ENCODE assay signal across 22 cellular contexts in the genomic region with DNA sequence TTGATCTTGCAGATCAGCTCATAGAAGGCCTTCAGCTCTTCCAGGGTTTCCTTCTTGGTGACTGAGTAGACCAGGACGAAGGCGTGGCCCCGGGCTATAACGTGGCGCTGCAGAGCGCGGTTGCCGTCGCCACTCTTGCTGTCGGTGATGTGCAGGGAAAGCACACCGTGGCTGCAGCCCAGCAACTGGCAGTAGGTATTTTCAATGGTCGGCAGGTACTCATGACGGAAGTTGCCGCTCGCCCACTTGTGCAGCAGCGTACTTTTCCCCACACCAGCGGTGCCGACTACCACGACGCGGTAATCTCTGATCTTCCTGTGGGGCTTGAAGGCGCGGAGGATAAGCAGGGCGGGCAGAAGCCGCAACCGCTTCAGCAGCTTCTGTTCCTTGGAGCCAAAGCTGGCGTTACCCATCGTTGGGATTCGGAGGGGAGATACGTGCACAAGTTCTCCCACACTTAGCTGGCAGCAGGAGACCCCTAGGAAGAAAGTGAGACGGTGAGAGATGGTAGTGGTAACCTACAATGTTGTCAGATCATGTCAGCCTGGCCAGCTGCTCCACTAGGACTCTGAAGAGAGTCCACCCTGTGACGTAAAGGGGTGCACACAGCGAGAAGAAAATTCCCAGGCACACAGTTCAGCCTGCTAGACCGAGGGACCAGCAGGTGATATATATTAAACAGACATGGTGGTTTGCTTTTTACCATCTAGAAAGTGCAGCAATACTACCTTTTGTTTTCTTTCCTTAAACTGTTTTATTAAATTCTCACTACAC. TPM values are rescaled to one million over a fixed set of nuclear protein-coding genes. Genes with fewer than 3 reads are reported as not detected.
DNase-seq lines count a peak whose midpoint lies in the region; ATAC-seq and TF ChIP-seq lines count a peak whose summit lies in the region.
"Had no signal": no experiment of that assay in that cellular context is flagged by ENCODE, and none has a peak within 500 bp of the region (broad histone marks: within the 10 kb centered on the region; RNA-seq: fewer than 3 reads in every experiment).

No MANE protein-coding gene starts in this region.

- H3K27ac Mint-ChIP-seq in chondrocyte (ENCODE audit: unreplicated experiment), result no peak overlapping the region
- H3K27ac Mint-ChIP-seq in naive thymus-derived CD4-positive, alpha-beta T cell, result no peak overlapping the region
- no peak overlapping the region for H3K27ac Mint-ChIP-seq in activated CD8-positive, alpha-beta memory T cell treated with anti-CD3 and anti-CD28 coated beads, Interleukin-2, amount 10 ng/mL, durations not matched to agents 7 days and 5 days
- H3K27ac Mint-ChIP-seq in GM23338, result no peak overlapping the region; the same call in 1 of the 2 replicates
- H3K27ac Mint-ChIP-seq: CD4-positive, CD25-positive, alpha-beta regulatory T cell; neural progenitor cell had no signal

- DNase-seq in NT2/D1 (ENCODE audit: low read depth, low spot score), result no peak
- DNase-seq in chondrocyte (ENCODE audit: low spot score), result peak; percentile 81
- peak; percentile 43 for DNase-seq in retina
- DNase-seq in naive thymus-derived CD4-positive, alpha-beta T cell, result no peak
- DNase-seq in left ventricle myocardium inferior, result no peak
- DNase-seq in activated CD8-positive, alpha-beta memory T cell treated with anti-CD3 and anti-CD28 coated beads, Interleukin-2, amount 10 ng/mL, durations not matched to agents 7 days and 5 days, result no peak
- DNase-seq in GM23338 (ENCODE audit: low spot score), result no peak
- DNase-seq: activated CD4-positive, alpha-beta T cell treated with anti-CD3 and anti-CD28 coated beads for 48 hours; CD4-positive, CD25-positive, alpha-beta regulatory T cell; HCEC 1CT; heart right ventricle; MV-4-11; NCI-H1694; NCI-H748 treated with DMSO at 0.1 percent for 48 hours; psoas muscle; SIG-M5; stimulated activated CD4-positive, alpha-beta T cell treated with anti-CD3 and anti-CD28 coated beads, Interleukin-4, amount 100 ng/mL, for 1 hour had no signal

- H3K4me3 Mint-ChIP-seq in chondrocyte (ENCODE audit: unreplicated experiment) (no peak overlapping the region), GM23338 (no peak overlapping the region)
- peak overlapping the region in 3 of 10 donors; percentile 23 to 53 (median 31) for H3K4me3 Mint-ChIP-seq in naive thymus-derived CD4-positive, alpha-beta T cell
- H3K4me3 Mint-ChIP-seq in activated CD8-positive, alpha-beta memory T cell treated with anti-CD3 and anti-CD28 coated beads, Interleukin-2, amount 10 ng/mL, durations not matched to agents 7 days and 5 days, result no peak overlapping the region
- H3K4me3 Mint-ChIP-seq: CD4-positive, CD25-positive, alpha-beta regulatory T cell; neural progenitor cell had no signal

- H3K9me3 ChIP-seq in NT2/D1 (ENCODE audit: insufficient read depth, low read length), result no peaks in the 10 kb centered on the region; the same call in 1 of the 2 replicates
- H3K9me3 ChIP-seq in naive thymus-derived CD4-positive, alpha-beta T cell (ENCODE audit: control insufficient read depth in 2 of 3, low read length in 3 of 3), result no peaks in the 10 kb centered on the region
- H3K9me3 ChIP-seq in left ventricle myocardium inferior (replicated peaks), result no peaks in the 10 kb centered on the region
- H3K9me3 ChIP-seq: psoas muscle had no signal

- H3K27me3 ChIP-seq in NT2/D1 (ENCODE audit: insufficient read depth, insufficient read length) (peaks cover 57% of the 10 kb centered on the region), left ventricle myocardium inferior (ENCODE audit: low read depth) (no peaks in the 10 kb centered on the region), GM23338 (ENCODE audit: insufficient read depth) (peaks cover 32% of the 10 kb centered on the region)
- H3K27me3 ChIP-seq in naive thymus-derived CD4-positive, alpha-beta T cell (ENCODE audit: control insufficient read depth in 2 of 2, insufficient read depth in 2 of 2, low read length in 2 of 2), result no peaks in the 10 kb centered on the region

- H3K9me3 Mint-ChIP-seq in chondrocyte (ENCODE audit: low read depth), result no peaks in the 10 kb centered on the region
- peaks cover 0 to 6% (median 2%) of the 10 kb centered on the region in 11 donors for H3K9me3 Mint-ChIP-seq in naive thymus-derived CD4-positive, alpha-beta T cell
- no peaks in the 10 kb centered on the region for H3K9me3 Mint-ChIP-seq in activated CD8-positive, alpha-beta memory T cell treated with anti-CD3 and anti-CD28 coated beads, Interleukin-2, amount 10 ng/mL, durations not matched to agents 7 days and 5 days (ENCODE audit: low read depth)
- no peaks in the 10 kb centered on the region for H3K9me3 Mint-ChIP-seq in GM23338
- H3K9me3 Mint-ChIP-seq: neural progenitor cell had no signal

- CTCF ChIA-PET in naive thymus-derived CD4-positive, alpha-beta T cell (lab: Charles Lee), result no interaction called here
- CTCF ChIA-PET in activated CD8-positive, alpha-beta memory T cell treated with anti-CD3 and anti-CD28 coated beads, Interleukin-2, amount 10 ng/mL, durations not matched to agents 7 days and 5 days (lab: Charles Lee), result no interaction called here

- no peak overlapping the region for H3K27ac ChIP-seq in naive thymus-derived CD4-positive, alpha-beta T cell (ENCODE audit: low read depth, low read length)
- H3K27ac ChIP-seq in left ventricle myocardium inferior (replicated peaks) (no peak overlapping the region), GM23338 (ENCODE audit: low read depth) (no peak overlapping the region)
- H3K27ac ChIP-seq: heart right ventricle, KMS-11, neural progenitor cell, psoas muscle had no signal

- ATAC-seq in HG02884 (IDR thresholded peaks at IDR 0.05; ENCODE audit: unreplicated experiment) (peak; percentile 15), GM23338 (no peak)
- ATAC-seq in naive thymus-derived CD4-positive, alpha-beta T cell, result no peak
- ATAC-seq in activated CD8-positive, alpha-beta memory T cell treated with anti-CD3 and anti-CD28 coated beads, Interleukin-2, amount 10 ng/mL, durations not matched to agents 7 days and 5 days, result no peak
- ATAC-seq: heart right ventricle, psoas muscle had no signal

- peaks cover under 1% of the 10 kb centered on the region for H3K27me3 Mint-ChIP-seq in chondrocyte (ENCODE audit: low read depth)
- peaks cover 5 to 32% (median 22%) of the 10 kb centered on the region in 5 donors for H3K27me3 Mint-ChIP-seq in naive thymus-derived CD4-positive, alpha-beta T cell
- peaks cover 27% of the 10 kb centered on the region for H3K27me3 Mint-ChIP-seq in activated CD8-positive, alpha-beta memory T cell treated with anti-CD3 and anti-CD28 coated beads, Interleukin-2, amount 10 ng/mL, durations not matched to agents 7 days and 5 days
- H3K27me3 Mint-ChIP-seq in GM23338 (ENCODE audit: insufficient read depth, low read depth, poor library complexity), result peaks cover 21% of the 10 kb centered on the region

- no peak overlapping the region for H3K9ac ChIP-seq in NT2/D1 (ENCODE audit: insufficient read length, low read depth)
- H3K9ac ChIP-seq: KMS-11, neural progenitor cell had no signal

- no peaks in the 10 kb centered on the region for H3K9me2 ChIP-seq in GM23338 (ENCODE audit: insufficient read depth)

- no peaks in the 10 kb centered on the region for H3K79me2 ChIP-seq in GM23338 (replicated peaks; ENCODE audit: insufficient read depth)

- H3K36me3 ChIP-seq in NT2/D1 (ENCODE audit: insufficient read depth, insufficient read length, low read length), result no peaks in the 10 kb centered on the region
- H3K36me3 ChIP-seq in naive thymus-derived CD4-positive, alpha-beta T cell (ENCODE audit: control insufficient read depth in 2 of 3, insufficient read depth in 3 of 3, low read length in 3 of 3), result no peaks in the 10 kb centered on the region
- no peaks in the 10 kb centered on the region for H3K36me3 ChIP-seq in left ventricle myocardium inferior
- H3K36me3 ChIP-seq in GM23338 (ENCODE audit: insufficient read depth), result no peaks in the 10 kb centered on the region
- H3K36me3 ChIP-seq: heart right ventricle, neural progenitor cell had no signal

- H3K4me2 ChIP-seq in GM23338, result no peak overlapping the region
- H3K4me2 ChIP-seq: KMS-11, neural progenitor cell had no signal

- H3K4me3 ChIP-seq in NT2/D1 (ENCODE audit: insufficient read length, low read depth) (peak overlapping the region; percentile 5), left ventricle myocardium inferior (no peak overlapping the region), GM23338 (no peak overlapping the region)
- H3K4me3 ChIP-seq in naive thymus-derived CD4-positive, alpha-beta T cell (ENCODE audit: low read length), result no peak overlapping the region
- H3K4me3 ChIP-seq: heart right ventricle, neural progenitor cell, psoas muscle had no signal

- no peak for TF ChIP-seq CTCF in chondrocyte (IDR thresholded peaks at IDR 0.05)
- TF ChIP-seq CTCF in left ventricle myocardium inferior (IDR thresholded peaks at IDR 0.05; ENCODE audit: borderline replicate concordance), result no peak
- no peak for TF ChIP-seq CTCF in GM23338 (conservative IDR thresholded peaks at IDR 0.05; ENCODE audit: low read depth in 2 of 2)

- intact Hi-C loops in naive thymus-derived CD4-positive, alpha-beta T cell (cut with micrococcal nuclease), result no loop called here
- intact Hi-C loops in left ventricle myocardium inferior (cut with micrococcal nuclease), result no loop called here

- POLR2A ChIA-PET in naive thymus-derived CD4-positive, alpha-beta T cell (lab: Charles Lee), result no interaction called here

- H3K4me1 Mint-ChIP-seq in chondrocyte (ENCODE audit: low read depth), result peaks cover 11% of the 10 kb centered on the region
- peaks cover 0 to 2% (median 0%) of the 10 kb centered on the region in 7 donors for H3K4me1 Mint-ChIP-seq in naive thymus-derived CD4-positive, alpha-beta T cell
- no peaks in the 10 kb centered on the region for H3K4me1 Mint-ChIP-seq in activated CD8-positive, alpha-beta memory T cell treated with anti-CD3 and anti-CD28 coated beads, Interleukin-2, amount 10 ng/mL, durations not matched to agents 7 days and 5 days
- peaks cover 6% of the 10 kb centered on the region; the same call in 2 of the 3 replicates for H3K4me1 Mint-ChIP-seq in GM23338

- H3F3A ChIP-seq in GM23338 (replicated peaks; ENCODE audit: low read depth), result 0 out of 2 replicates have a peak, but pooled peaks cover 2% of the 10 kb centered on the region

- H3K36me3 Mint-ChIP-seq in chondrocyte (ENCODE audit: low read depth) (peaks cover 3% of the 10 kb centered on the region), GM23338 (ENCODE audit: low read depth) (no peaks in the 10 kb centered on the region)
- H3K36me3 Mint-ChIP-seq in naive thymus-derived CD4-positive, alpha-beta T cell, result no peaks in the 10 kb centered on the region
- no peaks in the 10 kb centered on the region for H3K36me3 Mint-ChIP-seq in activated CD8-positive, alpha-beta memory T cell treated with anti-CD3 and anti-CD28 coated beads, Interleukin-2, amount 10 ng/mL, durations not matched to agents 7 days and 5 days
- H3K36me3 Mint-ChIP-seq: CD4-positive, CD25-positive, alpha-beta regulatory T cell; neural progenitor cell had no signal

- H4K20me1 ChIP-seq in GM23338 (replicated peaks; ENCODE audit: insufficient read depth), result no peaks in the 10 kb centered on the region

- no peak overlapping the region for H2AFZ ChIP-seq in GM23338
- H2AFZ ChIP-seq: neural progenitor cell had no signal

- H3K4me1 ChIP-seq in NT2/D1 (ENCODE audit: insufficient read depth, insufficient read length) (peaks cover 6% of the 10 kb centered on the region), left ventricle myocardium inferior (no peaks in the 10 kb centered on the region), GM23338 (ENCODE audit: insufficient read depth) (peaks cover 15% of the 10 kb centered on the region)
- no peaks in the 10 kb centered on the region for H3K4me1 ChIP-seq in naive thymus-derived CD4-positive, alpha-beta T cell (ENCODE audit: control insufficient read depth in 2 of 2, insufficient read depth in 2 of 2, low read length in 2 of 2)
- H3K4me1 ChIP-seq: heart right ventricle, psoas muscle had no signal

RNA-seq across cellular contexts. Expression of gene DIRAS3, which starts 3.4 kb away (rescaled TPM):
- 0.30 to 0.62 TPM (median 0.36 TPM) in 3 replicates for total RNA-seq in chondrocyte
- total RNA-seq in naive thymus-derived CD4-positive, alpha-beta T cell, result not detected
- not detected for polyA plus RNA-seq in naive thymus-derived CD4-positive, alpha-beta T cell
- 32.6 TPM for total RNA-seq in left ventricle myocardium inferior
- under 1 TPM in 1 of 2 experiments, not detected in 1; 0.26 TPM for total RNA-seq in activated CD8-positive, alpha-beta memory T cell treated with anti-CD3 and anti-CD28 coated beads, Interleukin-2, amount 10 ng/mL, durations not matched to agents 7 days and 5 days
- total RNA-seq in GM23338 (2014; rRNA removed; shearing (Covaris generic)), result 0.12 and 0.21 TPM in 2 replicates
- 0.40 and 0.54 TPM in 2 replicates for polyA plus RNA-seq in GM23338 (2016; fragmentation: Nextera tagmentation; extraction: Ambion mirVana)
- total RNA-seq: CD4-positive, CD25-positive, alpha-beta regulatory T cell; G401; T-helper 1 cell treated with Interleukin-12 subunit alpha and Interleukin-12 subunit beta and Interleukin-4 antibody, amounts not matched to agents 30 ng/mL and 1 ng/mL, for 36 hours had no signal

Comparison
In these comparisons a context has a peak if more than half of its experiments do, and no peak if none do; other contexts are left out.
1. DNase-seq: peak in chondrocyte (single experiment) and retina (single experiment); none in NT2/D1 (single experiment), naive thymus-derived CD4-positive, alpha-beta T cell (0 of 9), left ventricle myocardium inferior (single experiment), activated CD8-positive, alpha-beta memory T cell treated with anti-CD3 and anti-CD28 coated beads, Interleukin-2, amount 10 ng/mL, durations not matched to agents 7 days and 5 days (single experiment) and GM23338 (single experiment).
2. RNA of gene DIRAS3, which starts 3.4 kb away (total RNA-seq): 32.6 TPM in left ventricle myocardium inferior (single experiment); 0.30 to 0.62 TPM in chondrocyte, 0.26 TPM in activated CD8-positive, alpha-beta memory T cell treated with anti-CD3 and anti-CD28 coated beads, Interleukin-2, amount 10 ng/mL, durations not matched to agents 7 days and 5 days, 0.12 to 0.21 TPM in GM23338 and not detected in naive thymus-derived CD4-positive, alpha-beta T cell; every median in the first group is over 10 times any median in the second.